Comparison of ENCODE assay signal across 1 cellular context in genomic region chr16:83940630-83941378, GRCh38.
TF ChIP-seq lines count a peak whose summit lies in the region.

No MANE protein-coding gene starts in this region.

TF ChIP-seq in K562, 482 proteins besides CTCF, POLR2A, EP300 and RAD21:
- no peak for TF ChIP-seq KDM1A (IDR thresholded peaks at IDR 0.05)
- TF ChIP-seq CHD7 (IDR thresholded peaks at IDR 0.05; ENCODE audit: low read depth, low read length) = no peak
- TF ChIP-seq TCF7 (IDR thresholded peaks at IDR 0.05; ENCODE audit: borderline replicate concordance) = no peak
- TF ChIP-seq HMGN3 (IDR thresholded peaks at IDR 0.05; ENCODE audit: borderline replicate concordance, extremely low read depth, insufficient read length, low read depth, low read length) = no peak
- TF ChIP-seq ZC3H8 (IDR thresholded peaks at IDR 0.05) = no peak
- TF ChIP-seq FOXK2 (conservative IDR thresholded peaks at IDR 0.05 in 1 of 2, IDR thresholded peaks at IDR 0.05 in 1 of 2; ENCODE audit: low read depth in 2 of 2) = no peak
- no peak for TF ChIP-seq CREB3 (tag; conservative IDR thresholded peaks at IDR 0.05; ENCODE audit: low read depth)
- no peak for TF ChIP-seq ZNF740 (CRISPR knock-in tag; IDR thresholded peaks at IDR 0.05)
- no peak for TF ChIP-seq ZNF740 (tag; IDR thresholded peaks at IDR 0.05)
- TF ChIP-seq NR1H2 (CRISPR knock-in tag; IDR thresholded peaks at IDR 0.05) = no peak
- TF ChIP-seq SAFB2 (IDR thresholded peaks at IDR 0.05; ENCODE audit: borderline replicate concordance, low read depth, low read length, severe bottlenecking) = no peak
- no peak for TF ChIP-seq ZNF668 (CRISPR knock-in tag; IDR thresholded peaks at IDR 0.05)
- no peak for TF ChIP-seq KAT7 (CRISPR knock-in tag; IDR thresholded peaks at IDR 0.05; ENCODE audit: borderline replicate concordance)
- TF ChIP-seq PREB (CRISPR knock-in tag; IDR thresholded peaks at IDR 0.05) = no peak
- no peak for TF ChIP-seq SFPQ (IDR thresholded peaks at IDR 0.05; ENCODE audit: low read depth, low read length)
